1 cellular context compared by ENCODE assay signal in genomic region chr2:145760781-145761649, GRCh38.
TF ChIP-seq lines count a peak whose summit lies in the region.

No MANE protein-coding gene starts in this region.

TF ChIP-seq in HepG2, 621 proteins besides CTCF, POLR2A, EP300 and RAD21 (continued from another document and continues in another):
- TF ChIP-seq, protein P1, sequence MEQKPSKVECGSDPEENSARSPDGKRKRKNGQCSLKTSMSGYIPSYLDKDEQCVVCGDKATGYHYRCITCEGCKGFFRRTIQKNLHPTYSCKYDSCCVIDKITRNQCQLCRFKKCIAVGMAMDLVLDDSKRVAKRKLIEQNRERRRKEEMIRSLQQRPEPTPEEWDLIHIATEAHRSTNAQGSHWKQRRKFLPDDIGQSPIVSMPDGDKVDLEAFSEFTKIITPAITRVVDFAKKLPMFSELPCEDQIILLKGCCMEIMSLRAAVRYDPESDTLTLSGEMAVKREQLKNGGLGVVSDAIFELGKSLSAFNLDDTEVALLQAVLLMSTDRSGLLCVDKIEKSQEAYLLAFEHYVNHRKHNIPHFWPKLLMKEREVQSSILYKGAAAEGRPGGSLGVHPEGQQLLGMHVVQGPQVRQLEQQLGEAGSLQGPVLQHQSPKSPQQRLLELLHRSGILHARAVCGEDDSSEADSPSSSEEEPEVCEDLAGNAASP (CRISPR knock-in tag; IDR thresholded peaks at IDR 0.05; ENCODE audit: borderline replicate concordance) = peak; percentile 52; the same call in 1 of the 2 replicates
- TF ChIP-seq TBX3 (IDR thresholded peaks at IDR 0.05; ENCODE audit: borderline replicate concordance) (peak; percentile 94), MIXL1 (CRISPR knock-in tag; IDR thresholded peaks at IDR 0.05) (peak; percentile 95), ATF3 (CRISPR knock-in tag; IDR thresholded peaks at IDR 0.05) (peak; percentile 97), JUN (CRISPR knock-in tag; IDR thresholded peaks at IDR 0.05) (peak; percentile 98), ZBTB7B (CRISPR knock-in tag; IDR thresholded peaks at IDR 0.05) (peak; percentile 60; the same call in 1 of the 2 replicates), KLF16 (CRISPR knock-in tag; IDR thresholded peaks at IDR 0.05) (peak in 1 of 2 experiments; percentile 64; a peak in 2 of 4 replicates), ZNF644 (CRISPR knock-in tag; IDR thresholded peaks at IDR 0.05; ENCODE audit: low read depth) (peak; percentile 66; the same call in 1 of the 2 replicates), ARNT (IDR thresholded peaks at IDR 0.05) (no peak), ASH2L (IDR thresholded peaks at IDR 0.05; ENCODE audit: insufficient read length, low read depth, low read length) (peak; percentile 99), HOXA3 (CRISPR knock-in tag; IDR thresholded peaks at IDR 0.05) (peak; percentile 39; the same call in 1 of the 2 replicates), SRF (IDR thresholded peaks at IDR 0.05; ENCODE audit: low read depth, low read length) (peak; percentile 15; the same call in 1 of the 2 replicates), RXRB (CRISPR knock-in tag; IDR thresholded peaks at IDR 0.05; ENCODE audit: borderline replicate concordance) (peak; percentile 91), CBFB (CRISPR knock-in tag; IDR thresholded peaks at IDR 0.05) (0 out of 2 replicates have a peak, but pooled peaks have one; percentile 40), ZMYM4 (CRISPR knock-in tag; IDR thresholded peaks at IDR 0.05) (peak; percentile 43), ZNF503 (CRISPR knock-in tag; IDR thresholded peaks at IDR 0.05) (peak; percentile 96), ZNF800 (CRISPR knock-in tag; IDR thresholded peaks at IDR 0.05) (peak; percentile 54; the same call in 1 of the 2 replicates), RARA (CRISPR knock-in tag; IDR thresholded peaks at IDR 0.05) (peak; percentile 92), GPN1 (CRISPR knock-in tag; IDR thresholded peaks at IDR 0.05; ENCODE audit: borderline replicate concordance) (no peak), ZSCAN9 (CRISPR knock-in tag; IDR thresholded peaks at IDR 0.05; ENCODE audit: borderline replicate concordance) (peak; percentile 77), ZNF3 (CRISPR knock-in tag; IDR thresholded peaks at IDR 0.05) (peak; percentile 91), ZFP37 (CRISPR knock-in tag; IDR thresholded peaks at IDR 0.05; ENCODE audit: borderline replicate concordance) (0 out of 2 replicates have a peak, but pooled peaks have one; percentile 47), ZGPAT (CRISPR knock-in tag; IDR thresholded peaks at IDR 0.05) (peak; percentile 74), TCF12 (IDR thresholded peaks at IDR 0.05) (0 out of 2 replicates have a peak, but pooled peaks have one; percentile 22), TCF12 (CRISPR knock-in tag; IDR thresholded peaks at IDR 0.05) (peak; percentile 69; the same call in 1 of the 2 replicates), BHLHE40 (IDR thresholded peaks at IDR 0.05; ENCODE audit: low read length) (peak; percentile 50; the same call in 1 of the 2 replicates), ZNF335 (CRISPR knock-in tag; IDR thresholded peaks at IDR 0.05) (peak; percentile 84), ZKSCAN5 (CRISPR knock-in tag; IDR thresholded peaks at IDR 0.05) (peak; percentile 96), ZNF761 (CRISPR knock-in tag; conservative IDR thresholded peaks at IDR 0.05) (0 out of 2 replicates have a peak, but pooled peaks have one; percentile 51), TAF1 (CRISPR knock-in tag; IDR thresholded peaks at IDR 0.05) (no peak), DPF2 (CRISPR knock-in tag; IDR thresholded peaks at IDR 0.05; ENCODE audit: borderline replicate concordance, low read depth) (peak; percentile 92), GATA4 (IDR thresholded peaks at IDR 0.05; ENCODE audit: borderline replicate concordance, low read depth) (peak; percentile 94), HDAC1 (CRISPR knock-in tag; IDR thresholded peaks at IDR 0.05) (peak; percentile 79), ZFP36 (IDR thresholded peaks at IDR 0.05; ENCODE audit: borderline replicate concordance, low read depth, low read length, partially characterized antibody) (peak; percentile 56), MEIS2 (CRISPR knock-in tag; IDR thresholded peaks at IDR 0.05) (peak; percentile 91), RCOR2 (CRISPR knock-in tag; IDR thresholded peaks at IDR 0.05) (peak; percentile 78), TBX2 (CRISPR knock-in tag; IDR thresholded peaks at IDR 0.05; ENCODE audit: borderline replicate concordance) (peak; percentile 94), SNAI1 (CRISPR knock-in tag; IDR thresholded peaks at IDR 0.05; ENCODE audit: borderline replicate concordance) (no peak), ETV5 (CRISPR knock-in tag; IDR thresholded peaks at IDR 0.05; ENCODE audit: borderline replicate concordance) (peak; percentile 24; the same call in 1 of the 2 replicates), ZNF331 (CRISPR knock-in tag; IDR thresholded peaks at IDR 0.05) (peak; percentile 89), ZKSCAN8 (CRISPR knock-in tag; IDR thresholded peaks at IDR 0.05; ENCODE audit: borderline replicate concordance) (peak; percentile 72; the same call in 1 of the 2 replicates), SSRP1 (CRISPR knock-in tag; IDR thresholded peaks at IDR 0.05) (no peak), ZNF569 (CRISPR knock-in tag; IDR thresholded peaks at IDR 0.05; ENCODE audit: borderline replicate concordance) (peak; percentile 56; the same call in 1 of the 2 replicates), ZBTB20 (CRISPR knock-in tag; IDR thresholded peaks at IDR 0.05; ENCODE audit: borderline replicate concordance, low read depth) (peak; percentile 48; the same call in 1 of the 2 replicates), MEF2D (CRISPR knock-in tag; IDR thresholded peaks at IDR 0.05) (peak; percentile 67; the same call in 1 of the 2 replicates), ZNF556 (CRISPR knock-in tag; IDR thresholded peaks at IDR 0.05; ENCODE audit: borderline replicate concordance) (peak; percentile 20; the same call in 1 of the 2 replicates), FOXK1 (CRISPR knock-in tag; IDR thresholded peaks at IDR 0.05; ENCODE audit: borderline replicate concordance, low read depth) (peak; percentile 74; the same call in 1 of the 2 replicates), ZBTB34 (CRISPR knock-in tag; IDR thresholded peaks at IDR 0.05) (peak; percentile 92)
- TF ChIP-seq, protein P2, sequence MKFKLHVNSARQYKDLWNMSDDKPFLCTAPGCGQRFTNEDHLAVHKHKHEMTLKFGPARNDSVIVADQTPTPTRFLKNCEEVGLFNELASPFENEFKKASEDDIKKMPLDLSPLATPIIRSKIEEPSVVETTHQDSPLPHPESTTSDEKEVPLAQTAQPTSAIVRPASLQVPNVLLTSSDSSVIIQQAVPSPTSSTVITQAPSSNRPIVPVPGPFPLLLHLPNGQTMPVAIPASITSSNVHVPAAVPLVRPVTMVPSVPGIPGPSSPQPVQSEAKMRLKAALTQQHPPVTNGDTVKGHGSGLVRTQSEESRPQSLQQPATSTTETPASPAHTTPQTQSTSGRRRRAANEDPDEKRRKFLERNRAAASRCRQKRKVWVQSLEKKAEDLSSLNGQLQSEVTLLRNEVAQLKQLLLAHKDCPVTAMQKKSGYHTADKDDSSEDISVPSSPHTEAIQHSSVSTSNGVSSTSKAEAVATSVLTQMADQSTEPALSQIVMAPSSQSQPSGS (CRISPR knock-in tag; IDR thresholded peaks at IDR 0.05) = peak; percentile 92
- TF ChIP-seq, protein P3, sequence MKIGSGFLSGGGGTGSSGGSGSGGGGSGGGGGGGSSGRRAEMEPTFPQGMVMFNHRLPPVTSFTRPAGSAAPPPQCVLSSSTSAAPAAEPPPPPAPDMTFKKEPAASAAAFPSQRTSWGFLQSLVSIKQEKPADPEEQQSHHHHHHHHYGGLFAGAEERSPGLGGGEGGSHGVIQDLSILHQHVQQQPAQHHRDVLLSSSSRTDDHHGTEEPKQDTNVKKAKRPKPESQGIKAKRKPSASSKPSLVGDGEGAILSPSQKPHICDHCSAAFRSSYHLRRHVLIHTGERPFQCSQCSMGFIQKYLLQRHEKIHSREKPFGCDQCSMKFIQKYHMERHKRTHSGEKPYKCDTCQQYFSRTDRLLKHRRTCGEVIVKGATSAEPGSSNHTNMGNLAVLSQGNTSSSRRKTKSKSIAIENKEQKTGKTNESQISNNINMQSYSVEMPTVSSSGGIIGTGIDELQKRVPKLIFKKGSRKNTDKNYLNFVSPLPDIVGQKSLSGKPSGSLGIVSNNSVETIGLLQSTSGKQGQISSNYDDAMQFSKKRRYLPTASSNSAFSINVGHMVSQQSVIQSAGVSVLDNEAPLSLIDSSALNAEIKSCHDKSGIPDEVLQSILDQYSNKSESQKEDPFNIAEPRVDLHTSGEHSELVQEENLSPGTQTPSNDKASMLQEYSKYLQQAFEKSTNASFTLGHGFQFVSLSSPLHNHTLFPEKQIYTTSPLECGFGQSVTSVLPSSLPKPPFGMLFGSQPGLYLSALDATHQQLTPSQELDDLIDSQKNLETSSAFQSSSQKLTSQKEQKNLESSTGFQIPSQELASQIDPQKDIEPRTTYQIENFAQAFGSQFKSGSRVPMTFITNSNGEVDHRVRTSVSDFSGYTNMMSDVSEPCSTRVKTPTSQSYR (CRISPR knock-in tag; IDR thresholded peaks at IDR 0.05; ENCODE audit: borderline replicate concordance) = peak; percentile 66; the same call in 1 of the 2 replicates
- TF ChIP-seq, protein P4, sequence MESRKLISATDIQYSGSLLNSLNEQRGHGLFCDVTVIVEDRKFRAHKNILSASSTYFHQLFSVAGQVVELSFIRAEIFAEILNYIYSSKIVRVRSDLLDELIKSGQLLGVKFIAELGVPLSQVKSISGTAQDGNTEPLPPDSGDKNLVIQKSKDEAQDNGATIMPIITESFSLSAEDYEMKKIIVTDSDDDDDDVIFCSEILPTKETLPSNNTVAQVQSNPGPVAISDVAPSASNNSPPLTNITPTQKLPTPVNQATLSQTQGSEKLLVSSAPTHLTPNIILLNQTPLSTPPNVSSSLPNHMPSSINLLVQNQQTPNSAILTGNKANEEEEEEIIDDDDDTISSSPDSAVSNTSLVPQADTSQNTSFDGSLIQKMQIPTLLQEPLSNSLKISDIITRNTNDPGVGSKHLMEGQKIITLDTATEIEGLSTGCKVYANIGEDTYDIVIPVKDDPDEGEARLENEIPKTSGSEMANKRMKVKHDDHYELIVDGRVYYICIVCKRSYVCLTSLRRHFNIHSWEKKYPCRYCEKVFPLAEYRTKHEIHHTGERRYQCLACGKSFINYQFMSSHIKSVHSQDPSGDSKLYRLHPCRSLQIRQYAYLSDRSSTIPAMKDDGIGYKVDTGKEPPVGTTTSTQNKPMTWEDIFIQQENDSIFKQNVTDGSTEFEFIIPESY (CRISPR knock-in tag; IDR thresholded peaks at IDR 0.05) = no peak
- TF ChIP-seq, protein P5, sequence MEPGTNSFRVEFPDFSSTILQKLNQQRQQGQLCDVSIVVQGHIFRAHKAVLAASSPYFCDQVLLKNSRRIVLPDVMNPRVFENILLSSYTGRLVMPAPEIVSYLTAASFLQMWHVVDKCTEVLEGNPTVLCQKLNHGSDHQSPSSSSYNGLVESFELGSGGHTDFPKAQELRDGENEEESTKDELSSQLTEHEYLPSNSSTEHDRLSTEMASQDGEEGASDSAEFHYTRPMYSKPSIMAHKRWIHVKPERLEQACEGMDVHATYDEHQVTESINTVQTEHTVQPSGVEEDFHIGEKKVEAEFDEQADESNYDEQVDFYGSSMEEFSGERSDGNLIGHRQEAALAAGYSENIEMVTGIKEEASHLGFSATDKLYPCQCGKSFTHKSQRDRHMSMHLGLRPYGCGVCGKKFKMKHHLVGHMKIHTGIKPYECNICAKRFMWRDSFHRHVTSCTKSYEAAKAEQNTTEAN (CRISPR knock-in tag; conservative IDR thresholded peaks at IDR 0.05) = peak; percentile 88
